ENCODE assay signal across 12 cellular contexts in genomic region chr19:34996978-34997640, GRCh38. TPM values are rescaled to one million over a fixed set of nuclear protein-coding genes. Genes with fewer than 3 reads are reported as not detected.
DNase-seq lines count a peak whose midpoint lies in the region; ATAC-seq and TF ChIP-seq lines count a peak whose summit lies in the region.
"Had no signal": no experiment of that assay in that cellular context is flagged by ENCODE, and none has a peak within 500 bp of the region (broad histone marks: within the 10 kb centered on the region; RNA-seq: fewer than 3 reads in every experiment).

No MANE protein-coding gene starts in this region.

- peaks cover 10% of the 10 kb centered on the region for H3K36me3 Mint-ChIP-seq in CD8-positive, alpha-beta T cell
- H3K36me3 Mint-ChIP-seq in osteocyte (ENCODE audit: unreplicated experiment), result no peaks in the 10 kb centered on the region

- peaks cover 62% of the 10 kb centered on the region for H3K4me1 ChIP-seq in CD8-positive, alpha-beta T cell (ENCODE audit: insufficient read depth, low read length)
- H3K4me1 ChIP-seq in Loucy (ENCODE audit: insufficient read depth, low read length, poor library complexity, severe bottlenecking) (peaks cover 25% of the 10 kb centered on the region), colonic mucosa (peaks cover 23% of the 10 kb centered on the region)

- peak in 3 of 7 experiments; percentile 25 to 71 (median 45) for DNase-seq in CD8-positive, alpha-beta T cell
- DNase-seq in colonic mucosa, result no peak
- no peak for DNase-seq in osteocyte (ENCODE audit: extremely low spot score, unreplicated experiment)
- no peak for DNase-seq in putamen (ENCODE audit: low spot score)
- no peak for DNase-seq in DMS 273 (lab: John Stamatoyannopoulos, UW; ENCODE audit: unreplicated experiment)
- DNase-seq: NCI-H1930 had no signal

- no peaks in the 10 kb centered on the region for H3K9me3 Mint-ChIP-seq in CD8-positive, alpha-beta T cell
- H3K9me3 Mint-ChIP-seq in osteocyte (ENCODE audit: unreplicated experiment), result no peaks in the 10 kb centered on the region

- peaks cover 27% of the 10 kb centered on the region for H3K79me2 ChIP-seq in Loucy (ENCODE audit: insufficient read depth, low read length)

- POLR2A ChIA-PET in CD8-positive, alpha-beta T cell (lab: Charles Lee), result interaction anchor here (0.8 to 3.7 kb wide), 9 partner anchors 9 to 215 kb away, joined by 3 to 28 read pairs (median 4); no protein-coding TSS in a partner anchor

- CTCF ChIA-PET in CD8-positive, alpha-beta T cell (lab: Charles Lee), result interaction anchor here (0.6 to 4.3 kb wide), 5 partner anchors 13 to 24 kb away, joined by 3 to 29 read pairs (median 5); no protein-coding TSS in a partner anchor

- no peaks in the 10 kb centered on the region for H3K9me2 ChIP-seq in Loucy (replicated peaks; ENCODE audit: low read depth, low read length)

- peak; percentile 21 for ATAC-seq in CD8-positive, alpha-beta T cell
- no peak for ATAC-seq in HG02759 (IDR thresholded peaks at IDR 0.05; ENCODE audit: unreplicated experiment)
- no peak for ATAC-seq in GM18517 (IDR thresholded peaks at IDR 0.05; ENCODE audit: unreplicated experiment)
- ATAC-seq: mucosa of descending colon had no signal

- intact Hi-C loops in CD8-positive, alpha-beta T cell (cut with DNase I, micrococcal nuclease), result loop anchor here in 1 of 2 experiments (1.0 kb wide), 3 partner anchors 16 to 43 kb away; no protein-coding TSS in a partner anchor
- intact Hi-C loops in colonic mucosa (cut with DNase I), result no loop called here

- H3K9ac ChIP-seq in Loucy (ENCODE audit: low read depth, low read length, poor library complexity, severe bottlenecking) (peak overlapping the region; percentile 17), colonic mucosa (ENCODE audit: low read depth in 2 of 2, low read length in 2 of 2) (no peak overlapping the region)

- H4K20me1 ChIP-seq in Loucy (ENCODE audit: insufficient read depth, low read length, poor library complexity, severe bottlenecking), result peaks cover 16% of the 10 kb centered on the region

- no peaks in the 10 kb centered on the region for H3K27me3 ChIP-seq in CD8-positive, alpha-beta T cell (ENCODE audit: insufficient read depth, low read length)
- H3K27me3 ChIP-seq in Loucy (ENCODE audit: insufficient read depth, low read length, poor library complexity, severe bottlenecking), result no peaks in the 10 kb centered on the region
- H3K27me3 ChIP-seq in colonic mucosa, result no peaks in the 10 kb centered on the region

- no peak for TF ChIP-seq CTCF in CD8-positive, alpha-beta T cell (IDR thresholded peaks at IDR 0.05)
- TF ChIP-seq CTCF in Loucy (conservative IDR thresholded peaks at IDR 0.05; ENCODE audit: low read length), result no peak
- no peak for TF ChIP-seq CTCF in colonic mucosa (IDR thresholded peaks at IDR 0.05)
- no peak for TF ChIP-seq CTCF in osteocyte (IDR thresholded peaks at IDR 0.05)

- no peaks in the 10 kb centered on the region for H3K9me3 ChIP-seq in CD8-positive, alpha-beta T cell (ENCODE audit: low read length)
- H3K9me3 ChIP-seq in Loucy (ENCODE audit: insufficient read depth, low read depth, low read length), result no peaks in the 10 kb centered on the region
- H3K9me3 ChIP-seq in colonic mucosa, result no peaks in the 10 kb centered on the region
- H3K9me3 ChIP-seq: mucosa of descending colon had no signal

- peak overlapping the region; percentile 30 for H3K4me2 ChIP-seq in Loucy (ENCODE audit: low read depth, low read length, poor library complexity, severe bottlenecking)

- H2AFZ ChIP-seq in Loucy (ENCODE audit: low read length), result peak overlapping the region; percentile 84

- H3K4me3 ChIP-seq in CD8-positive, alpha-beta T cell (ENCODE audit: low read depth, low read length), result peak overlapping the region; percentile 43
- H3K4me3 ChIP-seq in Loucy (ENCODE audit: low read length, poor library complexity, severe bottlenecking), result peak overlapping the region; percentile 11
- H3K4me3 ChIP-seq in colonic mucosa, result no peak overlapping the region
- H3K4me3 ChIP-seq: mucosa of descending colon had no signal

- H3K27me3 Mint-ChIP-seq in CD8-positive, alpha-beta T cell (ENCODE audit: low read depth), result no peaks in the 10 kb centered on the region
- H3K27me3 Mint-ChIP-seq in osteocyte (ENCODE audit: unreplicated experiment), result no peaks in the 10 kb centered on the region

- H3K4me1 Mint-ChIP-seq in CD8-positive, alpha-beta T cell (ENCODE audit: low read depth), result peaks cover 43% of the 10 kb centered on the region
- peaks cover 40% of the 10 kb centered on the region for H3K4me1 Mint-ChIP-seq in osteocyte (ENCODE audit: unreplicated experiment)

- peak overlapping the region; percentile 96 for H3K27ac Mint-ChIP-seq in CD8-positive, alpha-beta T cell
- peak overlapping the region; percentile 78 for H3K27ac Mint-ChIP-seq in osteocyte (ENCODE audit: unreplicated experiment)

- H3K27ac ChIP-seq in CD8-positive, alpha-beta T cell (ENCODE audit: low read depth, low read length), result peak overlapping the region; percentile 67
- H3K27ac ChIP-seq in colonic mucosa, result peak overlapping the region; percentile 47

- 0 out of 2 replicates have a peak, but pooled peaks cover 6% of the 10 kb centered on the region for H3F3A ChIP-seq in Loucy (ENCODE audit: low read depth)

- peak overlapping the region; percentile 74 for H3K4me3 Mint-ChIP-seq in CD8-positive, alpha-beta T cell
- peak overlapping the region; percentile 22 for H3K4me3 Mint-ChIP-seq in osteocyte (ENCODE audit: unreplicated experiment)

- H3K36me3 ChIP-seq in CD8-positive, alpha-beta T cell (ENCODE audit: insufficient read depth, low read length), result no peaks in the 10 kb centered on the region
- no peaks in the 10 kb centered on the region for H3K36me3 ChIP-seq in Loucy (ENCODE audit: insufficient read depth, low read length)
- H3K36me3 ChIP-seq in colonic mucosa, result no peaks in the 10 kb centered on the region

RNA-seq across cellular contexts. Expression of gene GRAMD1A, which starts 3.0 kb away (rescaled TPM):
- total RNA-seq in CD8-positive, alpha-beta T cell, result 100 to 1,000 TPM; 207 to 221 TPM
- total RNA-seq in colonic mucosa, result 10 to 100 TPM; 26.3 to 31.0 TPM
- 77.8 and 80.8 TPM in 2 replicates for total RNA-seq in osteocyte

RNA-seq across cellular contexts. Expression of gene ZNF792, which starts 33.1 kb away (rescaled TPM):
- total RNA-seq in CD8-positive, alpha-beta T cell, result 1 to 10 TPM; 5.0 to 5.7 TPM
- total RNA-seq in colonic mucosa (1 to 10 TPM; 6.7 to 8.1 TPM), osteocyte (3.0 and 4.1 TPM in 2 replicates)

RNA-seq across cellular contexts. Expression of gene SCN1B, which starts 33.2 kb away (rescaled TPM):
- 1 to 10 TPM; 1.9 to 2.3 TPM for total RNA-seq in CD8-positive, alpha-beta T cell
- total RNA-seq in colonic mucosa, result 1 to 10 TPM; 1.8 to 2.1 TPM
- 7.3 and 8.1 TPM in 2 replicates for total RNA-seq in osteocyte

RNA-seq across cellular contexts. Expression of gene HPN, which starts 44.4 kb away (rescaled TPM):
- not detected for total RNA-seq in CD8-positive, alpha-beta T cell
- 1 to 10 TPM in 1 of 2 donors, under 1 TPM in 1; 0.27 to 1.0 TPM for total RNA-seq in colonic mucosa
- not detected in 2 replicates for total RNA-seq in osteocyte
- total RNA-seq: Daoy, RPMI7951 had no signal
